Comparison of ENCODE assay signal across 14 cellular contexts in genomic region chr5:55104036-55104767, GRCh38. TPM values are rescaled to one million over a fixed set of nuclear protein-coding genes. Genes with fewer than 3 reads are reported as not detected.
DNase-seq lines count a peak whose midpoint lies in the region; ATAC-seq and TF ChIP-seq lines count a peak whose summit lies in the region.
"Had no signal": no experiment of that assay in that cellular context is flagged by ENCODE, and none has a peak within 500 bp of the region (broad histone marks: within the 10 kb centered on the region; RNA-seq: fewer than 3 reads in every experiment).

No MANE protein-coding gene starts in this region.

- no peak overlapping the region for H4K91ac ChIP-seq in neuronal stem cell (ENCODE audit: low read depth, low read length, poor library complexity)

- ATAC-seq in gastroesophageal sphincter = no peak

- peaks cover 8% of the 10 kb centered on the region for H3K9me3 Mint-ChIP-seq in activated T-cell treated with anti-CD3 and anti-CD28 coated beads, Interleukin-2, amount 50 U/mL, for 24 hours

- no peak overlapping the region for H3K4ac ChIP-seq in neuronal stem cell (ENCODE audit: low read length)

- H3K4me3 ChIP-seq in effector memory CD4-positive, alpha-beta T cell (ENCODE audit: insufficient read depth, low read depth, low read length, poor library complexity, severe bottlenecking) = peak overlapping the region; percentile 31
- H3K4me3 ChIP-seq in neuronal stem cell (ENCODE audit: low read length in 2 of 2) (no peak overlapping the region), gastroesophageal sphincter (no peak overlapping the region), smooth muscle cell (no peak overlapping the region)

- no peaks in the 10 kb centered on the region for H3F3A ChIP-seq in smooth muscle cell (ENCODE audit: low read depth)

- H3K4me3 Mint-ChIP-seq in activated T-cell treated with anti-CD3 and anti-CD28 coated beads, Interleukin-2, amount 50 U/mL, for 24 hours = peak overlapping the region; percentile 15
- H3K4me3 Mint-ChIP-seq: mesothelial cell of epicardium had no signal

- H3K9me3 ChIP-seq in effector memory CD4-positive, alpha-beta T cell (ENCODE audit: control insufficient read depth, low read length) = no peaks in the 10 kb centered on the region
- H3K9me3 ChIP-seq in neuronal stem cell (replicated peaks in 1 of 2; ENCODE audit: control insufficient read depth in 2 of 2, insufficient read depth in 1 of 2, low read depth in 1 of 2, low read length in 2 of 2) (no peaks in the 10 kb centered on the region), gastroesophageal sphincter (peaks cover 0 to 3% (median 0%) of the 10 kb centered on the region in 3 donors), smooth muscle cell (replicated peaks; ENCODE audit: low read depth) (no peaks in the 10 kb centered on the region)

- H4K8ac ChIP-seq in neuronal stem cell (ENCODE audit: low read depth, low read length) = no peak overlapping the region

- TF ChIP-seq CTCF in gastroesophageal sphincter (IDR thresholded peaks at IDR 0.05) = no peak
- no peak for TF ChIP-seq CTCF in smooth muscle cell (IDR thresholded peaks at IDR 0.05; ENCODE audit: borderline replicate concordance, insufficient read depth, poor library complexity, severe bottlenecking)

- no peak for TF ChIP-seq EP300 in gastroesophageal sphincter (IDR thresholded peaks at IDR 0.05)

- H3K9ac ChIP-seq in neuronal stem cell (ENCODE audit: low read depth, low read length, poor library complexity) (no peak overlapping the region), smooth muscle cell (ENCODE audit: low read depth) (no peak overlapping the region)
- H3K9ac ChIP-seq: KMS-11 had no signal

- H3K27ac Mint-ChIP-seq in activated T-cell treated with anti-CD3 and anti-CD28 coated beads, Interleukin-2, amount 50 U/mL, for 24 hours = peak overlapping the region; percentile 44
- H3K27ac Mint-ChIP-seq: mesothelial cell of epicardium had no signal

- H3K27me3 ChIP-seq in effector memory CD4-positive, alpha-beta T cell (replicated peaks; ENCODE audit: control insufficient read depth, insufficient read depth, low read length, poor library complexity, severe bottlenecking) = no peaks in the 10 kb centered on the region
- H3K27me3 ChIP-seq in neuronal stem cell (ENCODE audit: control insufficient read depth in 3 of 3, insufficient read depth in 3 of 3, low read depth in 1 of 3, low read length in 3 of 3) = peaks cover 0 to 2% (median 0%) of the 10 kb centered on the region in 3 experiments
- H3K27me3 ChIP-seq in gastroesophageal sphincter = no peaks in the 10 kb centered on the region
- no peaks in the 10 kb centered on the region for H3K27me3 ChIP-seq in smooth muscle cell (ENCODE audit: low read depth)

- H3K14ac ChIP-seq in neuronal stem cell (ENCODE audit: low read length) = no peak overlapping the region

- no peaks in the 10 kb centered on the region for H3K79me1 ChIP-seq in neuronal stem cell (ENCODE audit: low read depth, low read length)

- no peak overlapping the region for H2AK5ac ChIP-seq in neuronal stem cell (ENCODE audit: low read depth, low read length)

- H3K36me3 ChIP-seq in effector memory CD4-positive, alpha-beta T cell (ENCODE audit: control insufficient read depth, insufficient read depth, low read length) = peaks cover 3% of the 10 kb centered on the region
- H3K36me3 ChIP-seq in neuronal stem cell (replicated peaks in 1 of 2; ENCODE audit: control insufficient read depth in 2 of 2, insufficient read depth in 2 of 2, low read length in 2 of 2) (no peaks in the 10 kb centered on the region), gastroesophageal sphincter (no peaks in the 10 kb centered on the region), smooth muscle cell (ENCODE audit: low read depth) (no peaks in the 10 kb centered on the region)

- no peak overlapping the region for H2BK12ac ChIP-seq in neuronal stem cell (ENCODE audit: low read length)

- TF ChIP-seq POLR2A in gastroesophageal sphincter (IDR thresholded peaks at IDR 0.05) = no peak

- H3K4me2 ChIP-seq in neuronal stem cell (ENCODE audit: insufficient read depth, low read length, poor library complexity, severe bottlenecking) (no peak overlapping the region), smooth muscle cell (no peak overlapping the region)
- H3K4me2 ChIP-seq: KMS-11 had no signal

- no peak overlapping the region for H3K18ac ChIP-seq in neuronal stem cell (ENCODE audit: low read length)

- H2BK120ac ChIP-seq in neuronal stem cell (ENCODE audit: low read depth, low read length) = no peak overlapping the region

- H2BK15ac ChIP-seq in neuronal stem cell (ENCODE audit: low read length) = no peak overlapping the region

- H3K36me3 Mint-ChIP-seq in activated T-cell treated with anti-CD3 and anti-CD28 coated beads, Interleukin-2, amount 50 U/mL, for 24 hours (ENCODE audit: low read depth) = peaks cover 6% of the 10 kb centered on the region
- H3K36me3 Mint-ChIP-seq: mesothelial cell of epicardium had no signal

- no peak overlapping the region for H3K23ac ChIP-seq in neuronal stem cell (ENCODE audit: low read depth, low read length, poor library complexity)

- no CpG with 5 or more reads among the region's 2 CpGs for WGBS in neuronal stem cell (ENCODE audit: extremely low coverage in 2 of 2, insufficient read length in 2 of 2, insufficient replicate concordance in 1 of 2), 2 donors
- 65 to 70% methylated on average over 2 of the region's 2 CpGs for WGBS in gastroesophageal sphincter (ENCODE audit: low coverage in 1 of 2), 2 donors
- WGBS in smooth muscle cell (ENCODE audit: low lambda C conversion rate) = 92% methylated on average over 2 of the region's 2 CpGs

- no peak for DNase-seq in activated T-cell treated with anti-CD3 and anti-CD28 coated beads, Interleukin-2, amount 50 U/mL, for 24 hours
- no peak for DNase-seq in activated T-cell treated with anti-CD3 and anti-CD28 coated beads, Interleukin-2, amount 50 U/mL, for 1 hour
- peak; percentile 61 to 82 for DNase-seq in NOMO-1 (lab: John Stamatoyannopoulos, UW; ENCODE audit: unreplicated experiment in 2 of 2)
- DNase-seq in effector memory CD4-positive, alpha-beta T cell = no peak
- peak; percentile 20 for DNase-seq in neuronal stem cell (ENCODE audit: low spot score)
- DNase-seq in GM19238 (ENCODE audit: insufficient read length, low spot score) = no peak
- DNase-seq in smooth muscle cell (lab: John Stamatoyannopoulos, UW; ENCODE audit: unreplicated experiment) = no peak
- DNase-seq: NCI-H524 treated with DMSO at 0.1 percent for 48 hours; stimulated activated CD8-positive, alpha-beta memory T cell treated with anti-CD3 and anti-CD28 coated beads, Interleukin-4, amount 100 ng/mL, for 48 hours had no signal

- H2AFZ ChIP-seq in neuronal stem cell (ENCODE audit: low read length) = no peak overlapping the region
- H2AFZ ChIP-seq in smooth muscle cell (ENCODE audit: low read depth) = no peak overlapping the region

- no peak overlapping the region for H3K27ac ChIP-seq in effector memory CD4-positive, alpha-beta T cell (ENCODE audit: insufficient read depth, low read length, poor library complexity, severe bottlenecking)
- H3K27ac ChIP-seq in neuronal stem cell (replicated peaks; ENCODE audit: low read length) (no peak overlapping the region), gastroesophageal sphincter (no peak overlapping the region), smooth muscle cell (ENCODE audit: low read depth) (no peak overlapping the region)
- H3K27ac ChIP-seq: KMS-11 had no signal

- H3K79me2 ChIP-seq in smooth muscle cell (ENCODE audit: low read depth) = no peaks in the 10 kb centered on the region

- H3K4me1 Mint-ChIP-seq in activated T-cell treated with anti-CD3 and anti-CD28 coated beads, Interleukin-2, amount 50 U/mL, for 24 hours (ENCODE audit: low read depth) = peaks cover 61% of the 10 kb centered on the region

- no peaks in the 10 kb centered on the region for H3K27me3 Mint-ChIP-seq in activated T-cell treated with anti-CD3 and anti-CD28 coated beads, Interleukin-2, amount 50 U/mL, for 24 hours

- H4K20me1 ChIP-seq in smooth muscle cell (ENCODE audit: low read depth) = no peaks in the 10 kb centered on the region

- no peak overlapping the region for H2BK5ac ChIP-seq in neuronal stem cell (ENCODE audit: low read length)

- H3K4me1 ChIP-seq in effector memory CD4-positive, alpha-beta T cell (ENCODE audit: control insufficient read depth, insufficient read depth, low read length, poor library complexity, severe bottlenecking) = peaks cover 27% of the 10 kb centered on the region
- H3K4me1 ChIP-seq in neuronal stem cell (ENCODE audit: control insufficient read depth in 2 of 2, insufficient read depth in 1 of 2, low read depth in 1 of 2, low read length in 2 of 2) (peaks cover 0 to 4% of the 10 kb centered on the region in 2 donors), gastroesophageal sphincter (no peaks in the 10 kb centered on the region), smooth muscle cell (ENCODE audit: low read depth) (no peaks in the 10 kb centered on the region)

RNA-seq across cellular contexts. Expression of gene GZMA, which starts 1.8 kb away (rescaled TPM):
- not detected for polyA plus RNA-seq in neuronal stem cell (2013, experiment 1 of 2)
- not detected for polyA plus RNA-seq in neuronal stem cell (2013, experiment 2 of 2)
- total RNA-seq in gastroesophageal sphincter = 1 to 10 TPM in 1 of 4 donors, not detected in 3; 3.5 TPM
- total RNA-seq in smooth muscle cell = not detected in 2 replicates
- 0.42 TPM in 1 of 2 replicates, not detected in the other for polyA plus RNA-seq in smooth muscle cell
- total RNA-seq: fibroblast of villous mesenchyme, H4, mesothelial cell of epicardium had no signal

RNA-seq across cellular contexts. Expression of gene GPX8, which starts 55.8 kb away (rescaled TPM):
- polyA plus RNA-seq in neuronal stem cell (2013, experiment 1 of 2) = 64.0 TPM
- 65.0 TPM for polyA plus RNA-seq in neuronal stem cell (2013, experiment 2 of 2)
- total RNA-seq in gastroesophageal sphincter = 10 to 100 TPM in 3 of 4 donors, 1 to 10 TPM in 1; 9.2 to 32.7 (median 11.5) TPM
- 306 and 314 TPM in 2 replicates for total RNA-seq in smooth muscle cell
- 183 and 230 TPM in 2 replicates for polyA plus RNA-seq in smooth muscle cell

Comparison
In these comparisons a context has a peak if more than half of its experiments do, and no peak if none do; other contexts are left out.
1. DNase-seq: peak in NOMO-1 (2 of 2) and neuronal stem cell (single experiment); none in activated T-cell treated with anti-CD3 and anti-CD28 coated beads, Interleukin-2, amount 50 U/mL, for 24 hours (single experiment), activated T-cell treated with anti-CD3 and anti-CD28 coated beads, Interleukin-2, amount 50 U/mL, for 1 hour (single experiment), effector memory CD4-positive, alpha-beta T cell (0 of 3), GM19238 (single experiment) and smooth muscle cell (single experiment).